ENCODE assay signal across 8 cellular contexts in the genomic region with DNA sequence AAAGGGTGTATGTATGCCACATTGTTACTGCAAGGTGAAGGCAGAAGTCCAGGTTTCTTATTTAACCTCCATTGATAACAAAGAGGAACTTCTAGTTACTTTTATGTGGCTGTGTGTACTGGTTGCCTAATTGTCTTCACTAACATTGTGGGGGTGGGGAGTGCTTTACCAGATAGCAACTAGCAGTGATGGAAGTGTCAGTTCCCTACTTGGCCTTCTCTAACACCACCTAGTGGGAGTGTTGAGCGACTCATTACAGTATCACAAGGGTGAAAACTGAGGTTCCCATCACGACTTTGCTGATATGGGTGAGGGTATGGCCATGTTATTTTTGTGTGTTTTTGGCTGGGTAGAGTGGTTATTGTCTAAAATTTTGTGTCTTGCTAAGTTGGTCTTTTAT.
DNase-seq lines count a peak whose midpoint lies in the region; ATAC-seq, FAIRE-seq and TF ChIP-seq lines count a peak whose summit lies in the region.

No MANE protein-coding gene starts in this region.

- H3K4me3 ChIP-seq in A549 = no peak overlapping the region

- peak in 1 of 2 experiments; percentile 71; a peak in 4 of 6 replicates for ATAC-seq in A549
- peak; percentile 98 for ATAC-seq in GM18907 (IDR thresholded peaks at IDR 0.05; ENCODE audit: unreplicated experiment)
- ATAC-seq in HG03103 (IDR thresholded peaks at IDR 0.05; ENCODE audit: low read depth, unreplicated experiment) = peak; percentile 99

- no peaks in the 10 kb centered on the region for H3K9me3 ChIP-seq in A549

- POLR2A ChIA-PET in A549 (lab: Yijun Ruan, JAX) = no interaction called here

- H3K4me2 ChIP-seq in A549 = no peak overlapping the region

- DNase-seq in A549 (ENCODE audit: low read depth in 1 of 2, low spot score in 1 of 2) (peak in 1 of 2 experiments; percentile 37), OCI-M1 (lab: John Stamatoyannopoulos, UW) (peak; percentile 91), iPS DF 4.7 (ENCODE audit: extremely low read depth, low spot score) (peak; percentile 66), NCI-H226 (no peak), NCI-H510A (lab: John Stamatoyannopoulos, UW) (no peak)
- DNase-seq in activated CD4-positive, CD25-positive, alpha-beta regulatory T cell (lab: John Stamatoyannopoulos, UW) = no peak

- 71% methylated on average over 2 of the region's 2 CpGs for WGBS in A549 (ENCODE audit: missing lambda C conversion rate)

- H3K4me1 ChIP-seq in A549 = no peaks in the 10 kb centered on the region

- FAIRE-seq in A549 (lab: Jason Lieb, UNC) = no peak

- TF ChIP-seq POLR2A in A549 (IDR thresholded peaks at IDR 0.05; ENCODE audit: low read length) = no peak

- CTCF ChIA-PET in A549 (lab: Yijun Ruan, JAX) = interaction anchor here (1.2 kb wide), 1 partner anchor 10 kb away, joined by 3 read pairs; no protein-coding TSS in a partner anchor

- TF ChIP-seq RAD21 in A549 (conservative IDR thresholded peaks at IDR 0.05 in 1 of 2, IDR thresholded peaks at IDR 0.05 in 1 of 2) = peak in 1 of 2 experiments; percentile 31; a peak in 3 of 5 replicates

- TF ChIP-seq EP300 in A549 (IDR thresholded peaks at IDR 0.05) = no peak

- peak; percentile 18; the same call in 2 of the 3 replicates for TF ChIP-seq CTCF in A549 (IDR thresholded peaks at IDR 0.05)

- no peak overlapping the region for H3K27ac ChIP-seq in A549

TF ChIP-seq in A549, 52 proteins besides CTCF, POLR2A, EP300 and RAD21:
- no peak for TF ChIP-seq NR3C1 (IDR thresholded peaks at IDR 0.05)
- TF ChIP-seq, protein P1, sequence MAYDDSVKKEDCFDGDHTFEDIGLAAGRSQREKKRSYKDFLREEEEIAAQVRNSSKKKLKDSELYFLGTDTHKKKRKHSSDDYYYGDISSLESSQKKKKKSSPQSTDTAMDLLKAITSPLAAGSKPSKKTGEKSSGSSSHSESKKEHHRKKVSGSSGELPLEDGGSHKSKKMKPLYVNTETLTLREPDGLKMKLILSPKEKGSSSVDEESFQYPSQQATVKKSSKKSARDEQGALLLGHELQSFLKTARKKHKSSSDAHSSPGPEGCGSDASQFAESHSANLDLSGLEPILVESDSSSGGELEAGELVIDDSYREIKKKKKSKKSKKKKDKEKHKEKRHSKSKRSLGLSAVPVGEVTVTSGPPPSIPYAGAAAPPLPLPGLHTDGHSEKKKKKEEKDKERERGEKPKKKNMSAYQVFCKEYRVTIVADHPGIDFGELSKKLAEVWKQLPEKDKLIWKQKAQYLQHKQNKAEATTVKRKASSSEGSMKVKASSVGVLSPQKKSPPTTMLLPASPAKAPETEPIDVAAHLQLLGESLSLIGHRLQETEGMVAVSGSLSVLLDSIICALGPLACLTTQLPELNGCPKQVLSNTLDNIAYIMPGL (CRISPR knock-in tag; IDR thresholded peaks at IDR 0.05; ENCODE audit: borderline replicate concordance) = no peak
- no peak for TF ChIP-seq FOSL2 (IDR thresholded peaks at IDR 0.05)
- no peak for TF ChIP-seq FOSL2 (CRISPR knock-in tag; IDR thresholded peaks at IDR 0.05)
- TF ChIP-seq, protein P2, sequence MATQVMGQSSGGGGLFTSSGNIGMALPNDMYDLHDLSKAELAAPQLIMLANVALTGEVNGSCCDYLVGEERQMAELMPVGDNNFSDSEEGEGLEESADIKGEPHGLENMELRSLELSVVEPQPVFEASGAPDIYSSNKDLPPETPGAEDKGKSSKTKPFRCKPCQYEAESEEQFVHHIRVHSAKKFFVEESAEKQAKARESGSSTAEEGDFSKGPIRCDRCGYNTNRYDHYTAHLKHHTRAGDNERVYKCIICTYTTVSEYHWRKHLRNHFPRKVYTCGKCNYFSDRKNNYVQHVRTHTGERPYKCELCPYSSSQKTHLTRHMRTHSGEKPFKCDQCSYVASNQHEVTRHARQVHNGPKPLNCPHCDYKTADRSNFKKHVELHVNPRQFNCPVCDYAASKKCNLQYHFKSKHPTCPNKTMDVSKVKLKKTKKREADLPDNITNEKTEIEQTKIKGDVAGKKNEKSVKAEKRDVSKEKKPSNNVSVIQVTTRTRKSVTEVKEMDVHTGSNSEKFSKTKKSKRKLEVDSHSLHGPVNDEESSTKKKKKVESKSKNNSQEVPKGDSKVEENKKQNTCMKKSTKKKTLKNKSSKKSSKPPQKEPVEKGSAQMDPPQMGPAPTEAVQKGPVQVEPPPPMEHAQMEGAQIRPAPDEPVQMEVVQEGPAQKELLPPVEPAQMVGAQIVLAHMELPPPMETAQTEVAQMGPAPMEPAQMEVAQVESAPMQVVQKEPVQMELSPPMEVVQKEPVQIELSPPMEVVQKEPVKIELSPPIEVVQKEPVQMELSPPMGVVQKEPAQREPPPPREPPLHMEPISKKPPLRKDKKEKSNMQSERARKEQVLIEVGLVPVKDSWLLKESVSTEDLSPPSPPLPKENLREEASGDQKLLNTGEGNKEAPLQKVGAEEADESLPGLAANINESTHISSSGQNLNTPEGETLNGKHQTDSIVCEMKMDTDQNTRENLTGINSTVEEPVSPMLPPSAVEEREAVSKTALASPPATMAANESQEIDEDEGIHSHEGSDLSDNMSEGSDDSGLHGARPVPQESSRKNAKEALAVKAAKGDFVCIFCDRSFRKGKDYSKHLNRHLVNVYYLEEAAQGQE (IDR thresholded peaks at IDR 0.05) = no peak
- no peak for TF ChIP-seq RARB (CRISPR knock-in tag; IDR thresholded peaks at IDR 0.05)
- TF ChIP-seq JUNB (IDR thresholded peaks at IDR 0.05) = no peak
- no peak for TF ChIP-seq TFCP2L1 (CRISPR knock-in tag; IDR thresholded peaks at IDR 0.05)
- no peak for TF ChIP-seq KDM1A (IDR thresholded peaks at IDR 0.05; ENCODE audit: low read depth)
TF ChIP-seq in A549: peak in this region for 0.

Comparison
In these comparisons a context has a peak if more than half of its experiments do, and no peak if none do; other contexts are left out.
1. DNase-seq: peak in OCI-M1 (single experiment) and iPS DF 4.7 (single experiment); none in activated CD4-positive, CD25-positive, alpha-beta regulatory T cell (0 of 4), NCI-H226 (single experiment) and NCI-H510A (single experiment).